In the genomic region with DNA sequence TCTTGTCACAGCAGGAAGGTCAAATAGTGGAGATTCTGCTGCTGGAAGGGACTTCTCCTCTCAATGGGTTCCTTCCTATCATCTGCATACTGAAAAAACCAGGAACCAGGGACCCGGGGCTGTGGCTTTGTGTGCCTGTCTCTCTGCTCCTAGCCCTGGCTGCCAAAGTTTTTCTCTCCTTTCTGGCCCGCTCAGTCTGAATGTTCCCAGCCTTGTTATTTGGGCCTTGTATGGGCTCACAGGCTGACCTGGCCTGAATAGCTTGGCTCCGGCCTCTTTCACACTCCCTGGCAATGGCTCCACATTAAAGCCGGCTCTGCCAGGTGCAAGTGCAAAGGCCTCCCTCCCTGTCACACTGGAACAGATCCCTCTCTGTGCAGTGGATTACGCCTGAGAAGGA, we compare ENCODE assay signal across 17 cellular contexts.
DNase-seq lines count a peak whose midpoint lies in the region; ATAC-seq and TF ChIP-seq lines count a peak whose summit lies in the region.
"Had no signal": no experiment of that assay in that cellular context is flagged by ENCODE, and none has a peak within 500 bp of the region (broad histone marks: within the 10 kb centered on the region; RNA-seq: fewer than 3 reads in every experiment).

No MANE protein-coding gene starts in this region.

- ATAC-seq in heart right ventricle = peak in 7 of 8 donors; percentile 10 to 46 (median 34)
- ATAC-seq in aorta (ENCODE audit: low FRiP score) = peak; percentile 71
- ATAC-seq in GM18517 (IDR thresholded peaks at IDR 0.05; ENCODE audit: unreplicated experiment) = no peak
- ATAC-seq: activated CD8-positive, alpha-beta memory T cell treated with anti-CD3 and anti-CD28 coated beads, Interleukin-2, amount 10 ng/mL, durations not matched to agents 7 days and 5 days; lower lobe of right lung; PC-3; WTC11 had no signal

- H3K36me3 ChIP-seq in brain microvascular endothelial cell (replicated peaks) = peaks cover 7% of the 10 kb centered on the region
- H3K36me3 ChIP-seq in heart right ventricle = peaks cover 0 to 92% (median 23%) of the 10 kb centered on the region in 9 donors
- H3K36me3 ChIP-seq in prostate gland = peaks cover 0 to 6% of the 10 kb centered on the region in 2 donors
- H3K36me3 ChIP-seq in aorta (ENCODE audit: control insufficient read depth in 1 of 2, insufficient read depth in 2 of 2, low read length in 1 of 2) = peaks cover 0 to 2% of the 10 kb centered on the region in 2 donors

- H3K4me1 Mint-ChIP-seq in activated T-helper 2 cell treated with anti-CD3 and anti-CD28 coated beads, Interferon-gamma antibody, Interleukin-2, Interleukin-4, amounts not matched to agents 10 μg/mL and 5 μg/mL and 100 μg/mL, durations not matched to agents 14 hours and 24 hours and 36 hours (ENCODE audit: low read depth) = peaks cover 5% of the 10 kb centered on the region

- H3K27ac Mint-ChIP-seq in activated T-helper 2 cell treated with anti-CD3 and anti-CD28 coated beads, Interferon-gamma antibody, Interleukin-2, Interleukin-4, amounts not matched to agents 10 μg/mL and 5 μg/mL and 100 μg/mL, durations not matched to agents 14 hours and 24 hours and 36 hours = no peak overlapping the region
- H3K27ac Mint-ChIP-seq: activated CD8-positive, alpha-beta memory T cell treated with anti-CD3 and anti-CD28 coated beads, Interleukin-2, amount 10 ng/mL, durations not matched to agents 7 days and 5 days; activated naive CD4-positive, alpha-beta T cell treated with anti-CD3 and anti-CD28 coated beads for 36 hours; CD4-positive, alpha-beta T cell; WTC11 had no signal

- no peak for TF ChIP-seq CTCF in brain microvascular endothelial cell (IDR thresholded peaks at IDR 0.05; ENCODE audit: low read depth, low read length, missing control alignments)
- no peak for TF ChIP-seq CTCF in heart right ventricle (IDR thresholded peaks at IDR 0.05)
- TF ChIP-seq CTCF in prostate gland (IDR thresholded peaks at IDR 0.05) = no peak

- H3K9me3 Mint-ChIP-seq in activated T-helper 2 cell treated with anti-CD3 and anti-CD28 coated beads, Interferon-gamma antibody, Interleukin-2, Interleukin-4, amounts not matched to agents 10 μg/mL and 5 μg/mL and 100 μg/mL, durations not matched to agents 14 hours and 24 hours and 36 hours = no peaks in the 10 kb centered on the region
- H3K9me3 Mint-ChIP-seq: activated naive CD4-positive, alpha-beta T cell treated with anti-CD3 and anti-CD28 coated beads for 36 hours; CD4-positive, alpha-beta T cell; WTC11 had no signal

- H3K27me3 ChIP-seq in brain microvascular endothelial cell (replicated peaks) (no peaks in the 10 kb centered on the region), heart right ventricle (no peaks in the 10 kb centered on the region), prostate gland (replicated peaks; ENCODE audit: insufficient read depth) (no peaks in the 10 kb centered on the region), aorta (ENCODE audit: control insufficient read depth in 1 of 2, insufficient read depth in 2 of 2, low read length in 1 of 2) (no peaks in the 10 kb centered on the region)
- H3K27me3 ChIP-seq: cardiac muscle cell had no signal

- H3K4me3 ChIP-seq in brain microvascular endothelial cell (ENCODE audit: low read depth, low read length) = no peak overlapping the region
- H3K4me3 ChIP-seq in heart right ventricle = no peak overlapping the region
- H3K4me3 ChIP-seq in prostate gland = no peak overlapping the region
- no peak overlapping the region for H3K4me3 ChIP-seq in aorta (ENCODE audit: low read length in 2 of 2)
- H3K4me3 ChIP-seq: cardiac muscle cell, lower lobe of right lung had no signal

- 53 to 58% methylated on average over 5 of the region's 5 CpGs for WGBS in heart right ventricle, 2 donors
- WGBS in prostate gland = 72% methylated on average over 5 of the region's 5 CpGs
- 4 to 8% methylated on average over 5 of the region's 5 CpGs for WGBS in aorta, 2 donors

- no peaks in the 10 kb centered on the region for H3K27me3 Mint-ChIP-seq in activated T-helper 2 cell treated with anti-CD3 and anti-CD28 coated beads, Interferon-gamma antibody, Interleukin-2, Interleukin-4, amounts not matched to agents 10 μg/mL and 5 μg/mL and 100 μg/mL, durations not matched to agents 14 hours and 24 hours and 36 hours (ENCODE audit: low read depth)
- H3K27me3 Mint-ChIP-seq: activated CD8-positive, alpha-beta memory T cell treated with anti-CD3 and anti-CD28 coated beads, Interleukin-2, amount 10 ng/mL, durations not matched to agents 7 days and 5 days; CD4-positive, alpha-beta T cell had no signal

- DNase-seq in brain microvascular endothelial cell = no peak
- no peak for DNase-seq in heart right ventricle
- DNase-seq in prostate gland (ENCODE audit: low spot score) = no peak
- no peak for DNase-seq in aorta
- no peak for DNase-seq in activated T-helper 2 cell treated with anti-CD3 and anti-CD28 coated beads, Interferon-gamma antibody, Interleukin-2, Interleukin-4, amounts not matched to agents 10 μg/mL and 5 μg/mL and 100 μg/mL, durations not matched to agents 14 hours and 24 hours and 36 hours (ENCODE audit: low spot score)
- DNase-seq in NCI-H1092 treated with DMSO at 0.1 percent for 48 hours (lab: John Stamatoyannopoulos, UW) = no peak
- DNase-seq: activated CD8-positive, alpha-beta memory T cell treated with anti-CD3 and anti-CD28 coated beads, Interleukin-2, amount 10 ng/mL, durations not matched to agents 7 days and 5 days; activated naive CD4-positive, alpha-beta T cell treated with anti-CD3 and anti-CD28 coated beads for 36 hours; CD4-positive, alpha-beta T cell; KBM-7; lower lobe of right lung; NCI-H510A treated with DMSO at 0.1 percent for 48 hours; stimulated activated CD4-positive, alpha-beta T cell treated with anti-CD3 and anti-CD28 coated beads, Interleukin-12 subunit alpha, Interleukin-12 subunit beta, amount 100 ng/mL, for 4 hours had no signal

- H3K36me3 Mint-ChIP-seq in activated T-helper 2 cell treated with anti-CD3 and anti-CD28 coated beads, Interferon-gamma antibody, Interleukin-2, Interleukin-4, amounts not matched to agents 10 μg/mL and 5 μg/mL and 100 μg/mL, durations not matched to agents 14 hours and 24 hours and 36 hours (ENCODE audit: low read depth) = peaks cover 67% of the 10 kb centered on the region
- H3K36me3 Mint-ChIP-seq: activated CD8-positive, alpha-beta memory T cell treated with anti-CD3 and anti-CD28 coated beads, Interleukin-2, amount 10 ng/mL, durations not matched to agents 7 days and 5 days had no signal

- in situ Hi-C loops in brain microvascular endothelial cell (cut with HindIII; ENCODE audit: low pct_ligation_motif_present, low sequenced_read_pairs) = no loop called here

- H3K27ac ChIP-seq in brain microvascular endothelial cell = peak overlapping the region; percentile 8
- H3K27ac ChIP-seq in heart right ventricle = peak overlapping the region; percentile 1 to 76 (median 60)
- H3K27ac ChIP-seq in prostate gland = peak overlapping the region; percentile 1 to 46
- peak overlapping the region; percentile 54 to 90 for H3K27ac ChIP-seq in aorta (ENCODE audit: low read depth in 1 of 2, low read length in 2 of 2)
- H3K27ac ChIP-seq: cardiac muscle cell, lower lobe of right lung had no signal

- H3K4me1 ChIP-seq in heart right ventricle (peaks cover 13 to 72% (median 58%) of the 10 kb centered on the region in 9 donors), prostate gland (replicated peaks) (peaks cover 24% of the 10 kb centered on the region), aorta (ENCODE audit: control insufficient read depth in 1 of 2, insufficient read depth in 2 of 2, low read length in 2 of 2) (peaks cover 0 to 2% of the 10 kb centered on the region in 2 donors)
- H3K4me1 ChIP-seq: lower lobe of right lung had no signal

- no peaks in the 10 kb centered on the region for H3K9me3 ChIP-seq in heart right ventricle
- no peaks in the 10 kb centered on the region for H3K9me3 ChIP-seq in prostate gland
- no peaks in the 10 kb centered on the region for H3K9me3 ChIP-seq in aorta (ENCODE audit: control insufficient read depth, low read length)
- H3K9me3 ChIP-seq: lower lobe of right lung had no signal

- no peak for TF ChIP-seq POLR2A in prostate gland (IDR thresholded peaks at IDR 0.05)

- intact Hi-C loops in heart right ventricle (cut with DNase I) = loop anchor here (2.0 to 5.0 kb wide), 7 partner anchors 36 to 411 kb away; partner anchors contain the start of gene LRIG1 (in 1 of the 10)
- intact Hi-C loops in prostate gland (cut with DNase I) = loop anchor here (2.0 kb wide), 1 partner anchor 411 kb away; no protein-coding TSS in a partner anchor
- intact Hi-C loops in aorta (cut with DNase I) = loop anchor here (2.0 to 10.0 kb wide), 8 partner anchors 36 to 411 kb away; partner anchors contain the start of gene LRIG1 (in 1 of the 2)
- intact Hi-C loops in activated T-helper 2 cell treated with anti-CD3 and anti-CD28 coated beads, Interferon-gamma antibody, Interleukin-2, Interleukin-4, amounts not matched to agents 10 μg/mL and 5 μg/mL and 100 μg/mL, durations not matched to agents 14 hours and 24 hours and 36 hours (cut with micrococcal nuclease) = no loop called here

- H3K4me3 Mint-ChIP-seq in activated T-helper 2 cell treated with anti-CD3 and anti-CD28 coated beads, Interferon-gamma antibody, Interleukin-2, Interleukin-4, amounts not matched to agents 10 μg/mL and 5 μg/mL and 100 μg/mL, durations not matched to agents 14 hours and 24 hours and 36 hours (ENCODE audit: low read depth) = no peak overlapping the region
- H3K4me3 Mint-ChIP-seq: activated CD8-positive, alpha-beta memory T cell treated with anti-CD3 and anti-CD28 coated beads, Interleukin-2, amount 10 ng/mL, durations not matched to agents 7 days and 5 days; activated naive CD4-positive, alpha-beta T cell treated with anti-CD3 and anti-CD28 coated beads for 36 hours; CD4-positive, alpha-beta T cell; WTC11 had no signal

Comparison
In these comparisons a context has a peak if more than half of its experiments do, and no peak if none do; other contexts are left out.
1. H3K27ac ChIP-seq: peak in every context shown above with its lines; median percentile 72 in aorta; 60 in heart right ventricle; 24 in prostate gland; 8 in brain microvascular endothelial cell.